In genomic region chr16:2858245-2859025, GRCh38 we compare ENCODE assay signal across 7 cellular contexts. TPM values are rescaled to one million over a fixed set of nuclear protein-coding genes. Genes with fewer than 3 reads are reported as not detected.
A peak's percentile ranks its signal among the peaks of the same experiment; 100 is the strongest.
DNase-seq lines count a peak whose midpoint lies in the region; ATAC-seq and TF ChIP-seq lines count a peak whose summit lies in the region.
"Had no signal": no experiment of that assay in that cellular context is flagged by ENCODE, and none has a peak within 500 bp of the region (broad histone marks: within the 10 kb centered on the region; RNA-seq: fewer than 3 reads in every experiment).

No MANE protein-coding gene starts in this region.

- TF ChIP-seq CTCF in PC-9 (conservative IDR thresholded peaks at IDR 0.05) = peak; percentile 44; the same call in 1 of the 2 replicates
- no peak for TF ChIP-seq CTCF in lower lobe of right lung (IDR thresholded peaks at IDR 0.05)
- TF ChIP-seq CTCF in HFFc6 (IDR thresholded peaks at IDR 0.05) = no peak

- H3K4me1 ChIP-seq in PC-9 (replicated peaks; ENCODE audit: insufficient read depth) = peaks cover 14% of the 10 kb centered on the region
- no peaks in the 10 kb centered on the region for H3K4me1 ChIP-seq in lower lobe of right lung

- H3K27ac ChIP-seq in PC-9 (peak overlapping the region; percentile 95), lower lobe of right lung (peak overlapping the region; percentile 80)

- peaks cover 28% of the 10 kb centered on the region for H3K36me3 ChIP-seq in PC-9 (ENCODE audit: low read depth)
- no peaks in the 10 kb centered on the region for H3K36me3 ChIP-seq in lower lobe of right lung

- H3K27me3 ChIP-seq in PC-9 (ENCODE audit: insufficient read depth, low read depth) (no peaks in the 10 kb centered on the region), lower lobe of right lung (ENCODE audit: low read depth) (peaks cover 21% of the 10 kb centered on the region)

- H3K4me3 Mint-ChIP-seq in HFFc6 = no peak overlapping the region

- peaks cover 37% of the 10 kb centered on the region; the same call in 1 of the 2 replicates for H3F3A ChIP-seq in PC-9 (ENCODE audit: insufficient read depth, low read depth)

- H3K9me3 ChIP-seq in PC-9 (ENCODE audit: insufficient read depth, low read depth) (peaks cover 14% of the 10 kb centered on the region), lower lobe of right lung (peaks cover 16% of the 10 kb centered on the region)

- H3K9me3 Mint-ChIP-seq in HFFc6 = peaks cover 19% of the 10 kb centered on the region

- H3K27me3 Mint-ChIP-seq in HFFc6 (ENCODE audit: insufficient read depth) = peaks cover 3% of the 10 kb centered on the region

- H3K79me2 ChIP-seq in PC-9 (ENCODE audit: low read depth) = peaks cover 37% of the 10 kb centered on the region

- CTCF ChIA-PET in PC-9 (lab: Charles Lee) = interaction anchor here (1.0 to 1.1 kb wide), 2 partner anchors 10 to 63 kb away, joined by 4 read pairs; no protein-coding TSS in a partner anchor

- no TSS peak for BruUV-seq in PC-9 (replicated peaks; lab: Mats Ljungman, UMichigan)

- ATAC-seq in lower lobe of right lung (peak; percentile 96), HG02642 (IDR thresholded peaks at IDR 0.05; ENCODE audit: poor library complexity, unreplicated experiment) (no peak)

- peaks cover 15% of the 10 kb centered on the region for H3K36me3 Mint-ChIP-seq in HFFc6 (ENCODE audit: low read depth)

- H2AFZ ChIP-seq in PC-9 = no peak overlapping the region

- peaks cover 6% of the 10 kb centered on the region for H3K4me1 Mint-ChIP-seq in HFFc6 (ENCODE audit: low read depth)

- peaks cover 5% of the 10 kb centered on the region for H4K20me1 ChIP-seq in PC-9 (ENCODE audit: insufficient read depth)

- H3K4me2 ChIP-seq in PC-9 = peak overlapping the region; percentile 85

- POLR2A ChIA-PET in PC-9 (lab: Charles Lee; ENCODE audit: unreplicated experiment) = interaction anchor here (0.5 to 0.6 kb wide), 6 partner anchors 47 to 1491 kb away, joined by 3 to 5 read pairs (median 4); partner anchors contain the start of gene AMDHD2

- no peaks in the 10 kb centered on the region for H3K9me2 ChIP-seq in PC-9 (ENCODE audit: insufficient read depth)

- H3K4me3 ChIP-seq in PC-9 = peak overlapping the region; percentile 99
- H3K4me3 ChIP-seq in lower lobe of right lung = peak overlapping the region; percentile 43

- DNase-seq in ELF-1 (ENCODE audit: low read depth, low spot score) (peak; percentile 71), PC-9 (peak; percentile 97 to 99), lower lobe of right lung (peak; percentile 90), 8988T (no peak), HFFc6 (no peak)
- DNase-seq: stimulated activated CD4-positive, alpha-beta T cell treated with anti-CD3 and anti-CD28 coated beads, Interleukin-1b, Interleukin-23, amount 100 ng/mL, for 48 hours had no signal

- intact Hi-C loops in PC-9 (cut with micrococcal nuclease; ENCODE audit: unreplicated experiment) = loop anchor here (1.0 to 5.0 kb wide), 4 partner anchors 23 to 82 kb away; partner anchors contain the start of genes ELOB, PRSS21 and ZG16B
- intact Hi-C loops in lower lobe of right lung (cut with DNase I) = no loop called here

- no peak overlapping the region for H3K27ac Mint-ChIP-seq in HFFc6

RNA-seq across cellular contexts. Expression of gene PRSS22, which starts 0.5 kb away (rescaled TPM):
- 98.2 and 99.7 TPM in 2 replicates for total RNA-seq in PC-9 (2021)
- total RNA-seq in lower lobe of right lung = 15.3 TPM
- total RNA-seq in HFFc6 (2021; fragmentation: NEBNext Ultra II Directional; extraction: Animal tissue kit (Norgen Biotek cat#: 25700)) = not detected

RNA-seq across cellular contexts. Expression of gene FLYWCH2, which starts 24.6 kb away (rescaled TPM):
- total RNA-seq in PC-9 (2021) = 41.5 and 50.1 TPM in 2 replicates
- total RNA-seq in lower lobe of right lung = 27.8 TPM
- 10 to 100 TPM; 24.5 to 29.3 (median 26.1) TPM for total RNA-seq in HFFc6 (2021; fragmentation: NEBNext Ultra II Directional; extraction: Animal tissue kit (Norgen Biotek cat#: 25700))

RNA-seq across cellular contexts. Expression of gene ZG16B, which starts 28.3 kb away (rescaled TPM):
- total RNA-seq in PC-9 (2021) (19.9 and 23.4 TPM in 2 replicates), lower lobe of right lung (4.5 TPM)
- total RNA-seq in HFFc6 (2021; fragmentation: NEBNext Ultra II Directional; extraction: Animal tissue kit (Norgen Biotek cat#: 25700)) = under 1 TPM in 4 of 6 experiments, not detected in 2; 0.41 to 0.68 (median 0.46) TPM

RNA-seq across cellular contexts. Expression of gene PRSS21, which starts 41.4 kb away (rescaled TPM):
- 61.2 and 77.4 TPM in 2 replicates for total RNA-seq in PC-9 (2021)
- 26.5 TPM for total RNA-seq in lower lobe of right lung
- not detected for total RNA-seq in HFFc6 (2021; fragmentation: NEBNext Ultra II Directional; extraction: Animal tissue kit (Norgen Biotek cat#: 25700))

RNA-seq across cellular contexts. Expression of gene FLYWCH1, which starts 53.3 kb away (rescaled TPM):
- total RNA-seq in PC-9 (2021) (79.9 and 84.8 TPM in 2 replicates), lower lobe of right lung (34.7 TPM)
- 10 to 100 TPM; 30.3 to 34.9 (median 33.7) TPM for total RNA-seq in HFFc6 (2021; fragmentation: NEBNext Ultra II Directional; extraction: Animal tissue kit (Norgen Biotek cat#: 25700))

Comparison
In these comparisons a context has a peak if more than half of its experiments do, and no peak if none do; other contexts are left out.
1. DNase-seq: peak in ELF-1 (single experiment), PC-9 (2 of 2) and lower lobe of right lung (single experiment); none in 8988T (single experiment) and HFFc6 (single experiment).
2. RNA of gene PRSS22, which starts 0.5 kb away (total RNA-seq): 98.2 to 99.7 TPM in PC-9 and 15.3 TPM in lower lobe of right lung (single experiment); not detected in HFFc6; every median in the first group is over 10 times any median in the second.